Comparison of ENCODE assay signal across 8 cellular contexts in genomic region chr22:39175127-39176066, GRCh38. TPM values are rescaled to one million over a fixed set of nuclear protein-coding genes. Genes with fewer than 3 reads are reported as not detected.
DNase-seq lines count a peak whose midpoint lies in the region; ATAC-seq, FAIRE-seq and TF ChIP-seq lines count a peak whose summit lies in the region.

No MANE protein-coding gene starts in this region.

- WGBS in A549 (ENCODE audit: missing lambda C conversion rate): 42% methylated on average over 13 of the region's 22 CpGs

- peaks cover 83% of the 10 kb centered on the region for H3K4me1 Mint-ChIP-seq in nephron progenitor cell

- H3K9me3 Mint-ChIP-seq in nephron progenitor cell: no peaks in the 10 kb centered on the region

- CTCF ChIA-PET in A549 (lab: Yijun Ruan, JAX): interaction anchor here (0.8 to 9.0 kb wide), 8 partner anchors 40 to 447 kb away, joined by 3 to 96 read pairs (median 3); no protein-coding TSS in a partner anchor

- H3K27ac ChIP-seq in A549 (peak overlapping the region; percentile 92 to 95), epithelial cell of prostate (peak overlapping the region; percentile 54)

- ATAC-seq in A549: peak; percentile 4 to 35; a peak in 5 of 6 replicates
- ATAC-seq in stimulated activated naive CD8-positive, alpha-beta T cell treated with anti-CD3 and anti-CD28 coated beads, Interleukin-15, Interleukin-2, amounts not matched to agents 100 U/mL and 50 U/mL, for 24 hours: no peak

- TF ChIP-seq POLR2A in A549 (IDR thresholded peaks at IDR 0.05; ENCODE audit: low read length): no peak

- no peak for TF ChIP-seq RAD21 in A549 (conservative IDR thresholded peaks at IDR 0.05 in 1 of 2, IDR thresholded peaks at IDR 0.05 in 1 of 2)

- H3K4me2 ChIP-seq in A549: peak overlapping the region; percentile 87

- H3K36me3 Mint-ChIP-seq in nephron progenitor cell (ENCODE audit: low read depth): no peaks in the 10 kb centered on the region

- H3K4me3 ChIP-seq in A549: peak overlapping the region; percentile 20; the same call in 1 of the 3 replicates

- no peaks in the 10 kb centered on the region for H3K9me3 ChIP-seq in A549

- peaks cover 66% of the 10 kb centered on the region for H3K4me1 ChIP-seq in A549

- no peak overlapping the region for H3K4me3 Mint-ChIP-seq in nephron progenitor cell

- peaks cover 8% of the 10 kb centered on the region for H3K27me3 Mint-ChIP-seq in nephron progenitor cell (ENCODE audit: low read depth, poor library complexity)

- peak overlapping the region; percentile 100 for H3K27ac Mint-ChIP-seq in nephron progenitor cell

- no peak for TF ChIP-seq CTCF in A549 (IDR thresholded peaks at IDR 0.05)
- TF ChIP-seq CTCF in nephron progenitor cell (IDR thresholded peaks at IDR 0.05): no peak

- DNase-seq in A549 (ENCODE audit: low read depth in 1 of 2, low spot score in 1 of 2) (peak in 1 of 2 experiments; percentile 44), M059J (ENCODE audit: low read depth) (peak; percentile 71), epithelial cell of prostate (ENCODE audit: low read depth, low spot score) (no peak), nephron progenitor cell (no peak), UCSD-AML1 (lab: John Stamatoyannopoulos, UW; ENCODE audit: unreplicated experiment) (no peak), NCI-H1092 (lab: John Stamatoyannopoulos, UW) (no peak), DMS53 treated with DMSO at 0.1 percent for 48 hours (lab: John Stamatoyannopoulos, UW; ENCODE audit: unreplicated experiment) (no peak)
- DNase-seq in stimulated activated naive CD8-positive, alpha-beta T cell treated with anti-CD3 and anti-CD28 coated beads, Interleukin-15, Interleukin-2, amounts not matched to agents 100 U/mL and 50 U/mL, for 24 hours: no peak

- POLR2A ChIA-PET in A549 (lab: Yijun Ruan, JAX): no interaction called here

- TF ChIP-seq EP300 in A549 (IDR thresholded peaks at IDR 0.05): no peak

- FAIRE-seq in A549 (lab: Jason Lieb, UNC): no peak

TF ChIP-seq in A549, 52 proteins besides CTCF, POLR2A, EP300 and RAD21:
- TF ChIP-seq HOXB13 (CRISPR knock-in tag; IDR thresholded peaks at IDR 0.05; ENCODE audit: low read depth) (no peak), NPAS2 (CRISPR knock-in tag; IDR thresholded peaks at IDR 0.05; ENCODE audit: borderline replicate concordance) (no peak), MAX (IDR thresholded peaks at IDR 0.05) (peak; percentile 21), HDAC2 (IDR thresholded peaks at IDR 0.05) (no peak), KDM1A (IDR thresholded peaks at IDR 0.05; ENCODE audit: low read depth) (no peak), E2F6 (IDR thresholded peaks at IDR 0.05; ENCODE audit: borderline replicate concordance, low read depth) (no peak), FOSB (CRISPR knock-in tag; IDR thresholded peaks at IDR 0.05) (no peak)
TF ChIP-seq in A549: peak in this region for 1.

RNA-seq across cellular contexts. Expression of gene CBX7, which starts 22.9 kb away (rescaled TPM):
- 0.79 and 1.3 TPM in 2 replicates for polyA plus RNA-seq in A549 (2011; rRNA removed)
- 1.2 and 1.8 TPM in 2 replicates for polyA plus RNA-seq in A549 (2012; cell fraction: cytosol; rRNA removed)
- polyA plus RNA-seq in A549 (2012; cell fraction: nucleus; rRNA removed): 5.3 and 5.5 TPM in 2 replicates
- polyA plus RNA-seq in A549 (2017; fragmentation: RNase III; extraction: RNeasy Plus Mini Kit Qiagen cat#74134 plus additional on column Dnase treatment): 2.0 to 2.5 TPM (median 2.3 TPM) in 3 replicates
- polyA minus RNA-seq in A549 (2011; rRNA and poly(A)+ RNA removed): 1.5 and 1.7 TPM in 2 replicates
- total RNA-seq in M059J (2014; rRNA removed; shearing (Covaris generic)): 0.76 and 3.0 TPM in 2 replicates
